ENCODE assay signal across 30 cellular contexts in the genomic region with DNA sequence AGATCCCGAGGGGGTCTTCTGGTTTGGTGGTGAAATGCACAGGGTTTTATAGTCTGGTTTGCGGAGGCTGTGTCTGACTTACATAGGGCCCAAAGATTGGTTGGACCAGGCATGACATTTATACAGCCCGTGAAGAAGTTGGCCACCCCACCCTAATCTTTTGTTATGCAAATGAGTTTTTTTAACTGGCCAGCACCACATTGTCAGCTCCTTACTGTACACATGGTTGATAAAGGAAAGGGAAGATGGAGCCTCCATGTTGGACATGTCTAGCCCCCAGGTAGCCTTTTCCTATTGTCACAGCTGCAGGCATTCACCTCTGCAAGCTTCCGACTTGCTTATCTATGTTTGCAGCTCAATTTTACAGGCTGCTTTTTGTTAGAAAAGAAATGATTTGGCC.
"Had no signal": no experiment of that assay in that cellular context is flagged by ENCODE, and none has a peak within 500 bp of the region (broad histone marks: within the 10 kb centered on the region; RNA-seq: fewer than 3 reads in every experiment).

No MANE protein-coding gene starts in this region.

- H3K4me2 ChIP-seq: hepatocyte had no signal

- H3K4me3 Mint-ChIP-seq: dendritic cell treated with granulocyte-macrophage colony-stimulating factor and Interleukin-4, amounts not matched to agents 40 ng/mL and 50 ng/mL, for 4 days; effector memory CD8-positive, alpha-beta T cell; endodermal cell had no signal

- H3K27ac Mint-ChIP-seq: dendritic cell treated with granulocyte-macrophage colony-stimulating factor and Interleukin-4, amounts not matched to agents 40 ng/mL and 50 ng/mL, for 4 days; effector memory CD8-positive, alpha-beta T cell; endodermal cell had no signal

- H3K4me3 ChIP-seq: colonic mucosa, coronary artery, dorsolateral prefrontal cortex, esophagus muscularis mucosa, esophagus squamous epithelium, gastrocnemius medialis, gastroesophageal sphincter, heart left ventricle, heart right ventricle, hepatocyte had no signal

- DNase-seq: colonic mucosa; cortex of kidney; dermis blood vessel endothelial cell; dorsolateral prefrontal cortex; effector CD4-positive, alpha-beta T cell; effector CD8-positive, alpha-beta T cell; effector memory CD4-positive, alpha-beta T cell; effector memory CD8-positive, alpha-beta T cell; endodermal cell; erythroblast; esophagus squamous epithelium; foreskin fibroblast; foreskin keratinocyte; foreskin melanocyte; gastrocnemius medialis; glutamatergic neuron; head of caudate nucleus; heart left ventricle; heart right ventricle had no signal

- H3K27me3 ChIP-seq: colonic mucosa, gastrocnemius medialis had no signal

- H2AFZ ChIP-seq: hepatocyte had no signal

- H3K27ac ChIP-seq: colonic mucosa, coronary artery, dorsolateral prefrontal cortex, epithelial cell of prostate, esophagus muscularis mucosa, esophagus squamous epithelium, foreskin keratinocyte, gastrocnemius medialis, gastroesophageal sphincter, heart left ventricle, heart right ventricle, hepatocyte had no signal

- FAIRE-seq: colon, endometrium, endothelial cell of umbilical vein, frontal cortex had no signal

- H3K36me3 ChIP-seq: colonic mucosa, esophagus muscularis mucosa, esophagus squamous epithelium, gastrocnemius medialis, gastroesophageal sphincter, heart left ventricle, heart right ventricle had no signal

- H3K9me3 ChIP-seq: colonic mucosa, gastrocnemius medialis had no signal

- H3K4me1 ChIP-seq: colonic mucosa, esophagus muscularis mucosa, esophagus squamous epithelium, foreskin keratinocyte, gastrocnemius medialis, gastroesophageal sphincter, heart left ventricle, heart right ventricle had no signal

- H3K4me1 Mint-ChIP-seq: endodermal cell had no signal

- ATAC-seq: effector memory CD8-positive, alpha-beta T cell; esophagus mucosa; foreskin keratinocyte; gastrocnemius medialis; gastroesophageal sphincter; heart left ventricle; heart right ventricle had no signal

- H3K79me2 ChIP-seq: hepatocyte had no signal
